Comparison of ENCODE assay signal across 8 cellular contexts in genomic region chr14:73753887-73754880, GRCh38. TPM values are rescaled to one million over a fixed set of nuclear protein-coding genes. Genes with fewer than 3 reads are reported as not detected.
DNase-seq lines count a peak whose midpoint lies in the region; ATAC-seq and TF ChIP-seq lines count a peak whose summit lies in the region.

No MANE protein-coding gene starts in this region.

- H2AFZ ChIP-seq in GM23338, result no peak overlapping the region

- no peaks in the 10 kb centered on the region for H3F3A ChIP-seq in GM23338 (replicated peaks; ENCODE audit: low read depth)

- H3K27me3 Mint-ChIP-seq in CD8-positive, alpha-beta T cell (ENCODE audit: low read depth), result no peaks in the 10 kb centered on the region
- H3K27me3 Mint-ChIP-seq in IgD-negative memory B cell (peaks cover 2% of the 10 kb centered on the region), GM23338 (ENCODE audit: insufficient read depth, low read depth, poor library complexity) (peaks cover 22% of the 10 kb centered on the region)
- no peaks in the 10 kb centered on the region for H3K27me3 Mint-ChIP-seq in activated T-helper 1 cell treated with anti-CD3 and anti-CD28 coated beads, Interleukin-12 subunit alpha, Interleukin-12 subunit beta, Interleukin-2, Interleukin-4 antibody, amounts not matched to agents 30 ng/mL and 10 ng/mL and 1 ng/mL, durations not matched to agents 14 hours and 24 hours and 36 hours (ENCODE audit: insufficient read depth)

- H4K20me1 ChIP-seq in GM23338 (replicated peaks; ENCODE audit: insufficient read depth), result peaks cover 15% of the 10 kb centered on the region

- peaks cover 92% of the 10 kb centered on the region for H3K4me1 Mint-ChIP-seq in CD8-positive, alpha-beta T cell (ENCODE audit: low read depth)
- peaks cover 71 to 85% (median 81%) of the 10 kb centered on the region in 3 donors for H3K4me1 Mint-ChIP-seq in IgD-negative memory B cell
- peaks cover 94% of the 10 kb centered on the region for H3K4me1 Mint-ChIP-seq in activated T-helper 1 cell treated with anti-CD3 and anti-CD28 coated beads, Interleukin-12 subunit alpha, Interleukin-12 subunit beta, Interleukin-2, Interleukin-4 antibody, amounts not matched to agents 30 ng/mL and 10 ng/mL and 1 ng/mL, durations not matched to agents 14 hours and 24 hours and 36 hours (ENCODE audit: low read depth)
- H3K4me1 Mint-ChIP-seq in GM23338, result peaks cover 67% of the 10 kb centered on the region

- H3K4me3 ChIP-seq in CD8-positive, alpha-beta T cell (ENCODE audit: low read depth, low read length), result peak overlapping the region; percentile 55
- H3K4me3 ChIP-seq in retinal pigment epithelial cell (ENCODE audit: low read length) (peak overlapping the region; percentile 3), GM23338 (no peak overlapping the region)

- H3K27ac ChIP-seq in CD8-positive, alpha-beta T cell (ENCODE audit: low read depth, low read length), result peak overlapping the region; percentile 67
- H3K27ac ChIP-seq in GM23338 (ENCODE audit: low read depth), result no peak overlapping the region

- no peak for TF ChIP-seq CTCF in CD8-positive, alpha-beta T cell (IDR thresholded peaks at IDR 0.05)
- TF ChIP-seq CTCF in retinal pigment epithelial cell (conservative IDR thresholded peaks at IDR 0.05; ENCODE audit: low read depth, low read length), result no peak
- TF ChIP-seq CTCF in GM23338 (conservative IDR thresholded peaks at IDR 0.05; ENCODE audit: low read depth in 2 of 2), result no peak

- H3K4me2 ChIP-seq in GM23338, result no peak overlapping the region

- peak; percentile 17 for ATAC-seq in CD8-positive, alpha-beta T cell
- ATAC-seq in GM19328 (IDR thresholded peaks at IDR 0.05; ENCODE audit: unreplicated experiment), result peak; percentile 37
- no peak for ATAC-seq in GM23338

- no peaks in the 10 kb centered on the region for H3K27me3 ChIP-seq in CD8-positive, alpha-beta T cell (ENCODE audit: insufficient read depth, low read length)
- peaks cover 13% of the 10 kb centered on the region for H3K27me3 ChIP-seq in GM23338 (ENCODE audit: insufficient read depth)

- CTCF ChIA-PET in CD8-positive, alpha-beta T cell (lab: Charles Lee), result interaction anchor here (0.6 to 10.8 kb wide), 13 partner anchors 13 to 89 kb away, joined by 3 to 146 read pairs (median 5); partner anchors contain the start of gene PNMA1

- no peaks in the 10 kb centered on the region for H3K36me3 ChIP-seq in CD8-positive, alpha-beta T cell (ENCODE audit: insufficient read depth, low read length)
- H3K36me3 ChIP-seq in GM23338 (ENCODE audit: insufficient read depth), result no peaks in the 10 kb centered on the region

- POLR2A ChIA-PET in CD8-positive, alpha-beta T cell (lab: Charles Lee), result interaction anchor here (0.9 to 12.9 kb wide), 10 partner anchors 8 to 43 kb away, joined by 3 to 219 read pairs (median 4); no protein-coding TSS in a partner anchor

- no peaks in the 10 kb centered on the region for H3K9me3 ChIP-seq in CD8-positive, alpha-beta T cell (ENCODE audit: low read length)

- no peaks in the 10 kb centered on the region for H3K36me3 Mint-ChIP-seq in CD8-positive, alpha-beta T cell
- H3K36me3 Mint-ChIP-seq in IgD-negative memory B cell, result peaks cover 9% of the 10 kb centered on the region
- H3K36me3 Mint-ChIP-seq in activated T-helper 1 cell treated with anti-CD3 and anti-CD28 coated beads, Interleukin-12 subunit alpha, Interleukin-12 subunit beta, Interleukin-2, Interleukin-4 antibody, amounts not matched to agents 30 ng/mL and 10 ng/mL and 1 ng/mL, durations not matched to agents 14 hours and 24 hours and 36 hours (ENCODE audit: low read depth), result peaks cover 5% of the 10 kb centered on the region
- H3K36me3 Mint-ChIP-seq in GM23338 (ENCODE audit: low read depth), result no peaks in the 10 kb centered on the region

- no peaks in the 10 kb centered on the region for H3K9me3 Mint-ChIP-seq in CD8-positive, alpha-beta T cell
- H3K9me3 Mint-ChIP-seq in IgD-negative memory B cell, result no peaks in the 10 kb centered on the region
- no peaks in the 10 kb centered on the region for H3K9me3 Mint-ChIP-seq in activated T-helper 1 cell treated with anti-CD3 and anti-CD28 coated beads, Interleukin-12 subunit alpha, Interleukin-12 subunit beta, Interleukin-2, Interleukin-4 antibody, amounts not matched to agents 30 ng/mL and 10 ng/mL and 1 ng/mL, durations not matched to agents 14 hours and 24 hours and 36 hours
- no peaks in the 10 kb centered on the region; the same call in 2 of the 3 replicates for H3K9me3 Mint-ChIP-seq in GM23338

- peaks cover 51% of the 10 kb centered on the region for H3K79me2 ChIP-seq in GM23338 (replicated peaks; ENCODE audit: insufficient read depth)

- peaks cover 95% of the 10 kb centered on the region for H3K4me1 ChIP-seq in CD8-positive, alpha-beta T cell (ENCODE audit: insufficient read depth, low read length)
- H3K4me1 ChIP-seq in GM23338 (ENCODE audit: insufficient read depth), result peaks cover 17% of the 10 kb centered on the region

- peak overlapping the region; percentile 97 for H3K27ac Mint-ChIP-seq in CD8-positive, alpha-beta T cell
- peak overlapping the region; percentile 86 to 100 (median 98) for H3K27ac Mint-ChIP-seq in IgD-negative memory B cell
- H3K27ac Mint-ChIP-seq in activated T-helper 1 cell treated with anti-CD3 and anti-CD28 coated beads, Interleukin-12 subunit alpha, Interleukin-12 subunit beta, Interleukin-2, Interleukin-4 antibody, amounts not matched to agents 30 ng/mL and 10 ng/mL and 1 ng/mL, durations not matched to agents 14 hours and 24 hours and 36 hours, result peak overlapping the region; percentile 96
- H3K27ac Mint-ChIP-seq in GM23338, result no peak overlapping the region

- H3K4me3 Mint-ChIP-seq in CD8-positive, alpha-beta T cell, result peak overlapping the region; percentile 85
- H3K4me3 Mint-ChIP-seq in IgD-negative memory B cell (peak overlapping the region; percentile 82 to 92 (median 89)), GM23338 (no peak overlapping the region)
- peak overlapping the region; percentile 90 for H3K4me3 Mint-ChIP-seq in activated T-helper 1 cell treated with anti-CD3 and anti-CD28 coated beads, Interleukin-12 subunit alpha, Interleukin-12 subunit beta, Interleukin-2, Interleukin-4 antibody, amounts not matched to agents 30 ng/mL and 10 ng/mL and 1 ng/mL, durations not matched to agents 14 hours and 24 hours and 36 hours

- H3K9me2 ChIP-seq in GM23338 (ENCODE audit: insufficient read depth), result 0 out of 2 replicates have a peak, but pooled peaks cover 5% of the 10 kb centered on the region

- peak in 1 of 7 experiments; percentile 43 for DNase-seq in CD8-positive, alpha-beta T cell
- peak; percentile 47 for DNase-seq in activated T-helper 1 cell treated with anti-CD3 and anti-CD28 coated beads, Interleukin-12 subunit alpha, Interleukin-12 subunit beta, Interleukin-2, Interleukin-4 antibody, amounts not matched to agents 30 ng/mL and 10 ng/mL and 1 ng/mL, durations not matched to agents 14 hours and 24 hours and 36 hours (ENCODE audit: low spot score)
- DNase-seq in globus pallidus (ENCODE audit: low spot score) (peak; percentile 80), retinal pigment epithelial cell (ENCODE audit: low read depth) (no peak), NCI-H524 (lab: John Stamatoyannopoulos, UW) (no peak), GM23338 (ENCODE audit: low spot score) (no peak)

- intact Hi-C loops in CD8-positive, alpha-beta T cell (cut with DNase I, micrococcal nuclease), result loop anchor here (1.0 to 5.0 kb wide), 3 partner anchors 12 to 33 kb away; no protein-coding TSS in a partner anchor
- intact Hi-C loops in activated T-helper 1 cell treated with anti-CD3 and anti-CD28 coated beads, Interleukin-12 subunit alpha, Interleukin-12 subunit beta, Interleukin-2, Interleukin-4 antibody, amounts not matched to agents 30 ng/mL and 10 ng/mL and 1 ng/mL, durations not matched to agents 14 hours and 24 hours and 36 hours (cut with micrococcal nuclease), result loop anchor here (1.0 to 2.0 kb wide), 4 partner anchors 8 to 26 kb away; no protein-coding TSS in a partner anchor

TF ChIP-seq in GM23338, 12 proteins besides CTCF, POLR2A, EP300 and RAD21 (continues in another document):
- TF ChIP-seq NANOG (IDR thresholded peaks at IDR 0.05; ENCODE audit: borderline replicate concordance), result no peak
- TF ChIP-seq EZH2 (IDR thresholded peaks at IDR 0.05; ENCODE audit: low read depth, unreplicated experiment), result no peak
- no peak for TF ChIP-seq ZNF114 (CRISPR knock-in tag; IDR thresholded peaks at IDR 0.05)
- no peak for TF ChIP-seq ETS1 (IDR thresholded peaks at IDR 0.05)
- no peak for TF ChIP-seq STAT1 (IDR thresholded peaks at IDR 0.05; ENCODE audit: unreplicated experiment)
- no peak for TF ChIP-seq CREB1 (CRISPR knock-in tag; IDR thresholded peaks at IDR 0.05; ENCODE audit: low read depth)
- no peak for TF ChIP-seq JUNB (IDR thresholded peaks at IDR 0.05; ENCODE audit: unreplicated experiment)

RNA-seq across cellular contexts. Expression of gene PNMA1, which starts 40.0 kb away (rescaled TPM):
- 10 to 100 TPM; 39.4 to 39.8 TPM for total RNA-seq in CD8-positive, alpha-beta T cell
- polyA plus RNA-seq in IgD-negative memory B cell (20.9 TPM), GM23338 (2016; fragmentation: Nextera tagmentation; extraction: Ambion mirVana) (18.2 and 19.6 TPM in 2 replicates)
- total RNA-seq in activated T-helper 1 cell treated with anti-CD3 and anti-CD28 coated beads, Interleukin-12 subunit alpha, Interleukin-12 subunit beta, Interleukin-2, Interleukin-4 antibody, amounts not matched to agents 30 ng/mL and 10 ng/mL and 1 ng/mL, durations not matched to agents 14 hours and 24 hours and 36 hours, result 29.7 and 30.6 TPM in 2 replicates
- total RNA-seq in GM23338 (2014; rRNA removed; shearing (Covaris generic)), result 32.9 and 35.6 TPM in 2 replicates

Comparison
In these comparisons a context has a peak if more than half of its experiments do, and no peak if none do; other contexts are left out.
1. DNase-seq: peak in activated T-helper 1 cell treated with anti-CD3 and anti-CD28 coated beads, Interleukin-12 subunit alpha, Interleukin-12 subunit beta, Interleukin-2, Interleukin-4 antibody, amounts not matched to agents 30 ng/mL and 10 ng/mL and 1 ng/mL, durations not matched to agents 14 hours and 24 hours and 36 hours (single experiment) and globus pallidus (single experiment); none in retinal pigment epithelial cell (single experiment), NCI-H524 (0 of 2) and GM23338 (single experiment).